Comparison of ENCODE assay signal across 24 cellular contexts in the genomic region with DNA sequence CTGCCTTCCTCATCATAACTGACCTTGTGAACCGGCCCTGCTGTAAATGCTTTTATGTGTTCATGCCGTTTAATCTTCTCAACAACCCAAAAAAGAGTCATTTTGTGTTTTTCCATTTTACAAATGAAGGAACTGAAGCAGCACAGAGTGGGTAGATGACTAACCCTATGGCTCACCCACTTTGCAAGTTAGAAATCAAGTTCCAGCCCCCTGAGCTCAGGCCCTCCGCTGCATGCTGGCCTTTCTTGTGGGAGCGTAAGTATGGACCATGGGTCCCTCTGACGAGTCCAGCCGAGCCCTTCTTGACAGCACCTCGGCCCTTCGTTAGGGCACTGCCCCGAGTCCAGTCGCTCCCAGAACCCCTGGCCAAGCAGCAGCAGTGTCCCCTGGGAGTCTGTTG.
"Had no signal": no experiment of that assay in that cellular context is flagged by ENCODE, and none has a peak within 500 bp of the region (broad histone marks: within the 10 kb centered on the region; RNA-seq: fewer than 3 reads in every experiment).

No MANE protein-coding gene starts in this region.

- H3K4me3 Mint-ChIP-seq: endodermal cell; naive thymus-derived CD8-positive, alpha-beta T cell; neural crest cell; stimulated activated effector memory CD8-positive, alpha-beta T cell treated with anti-CD3 and anti-CD28 coated beads, Interleukin-12 subunit alpha, Interleukin-12 subunit beta, amount 100 ng/mL, for 72 hours; type B pancreatic cell had no signal

- H3K4me2 ChIP-seq: hepatocyte had no signal

- H3K9me3 ChIP-seq: colonic mucosa, pancreas, suprapubic skin, thyroid gland had no signal

- H2AFZ ChIP-seq: hepatocyte had no signal

- H3K27ac Mint-ChIP-seq: endodermal cell; naive thymus-derived CD8-positive, alpha-beta T cell; progenitor cell of endocrine pancreas; stimulated activated effector memory CD8-positive, alpha-beta T cell treated with anti-CD3 and anti-CD28 coated beads, Interleukin-12 subunit alpha, Interleukin-12 subunit beta, amount 100 ng/mL, for 72 hours; type B pancreatic cell had no signal

- H3K27me3 ChIP-seq: colonic mucosa, hepatocyte, pancreas, suprapubic skin, thyroid gland had no signal

- ATAC-seq: left colon; left ventricle myocardium superior; naive thymus-derived CD8-positive, alpha-beta T cell; pancreas; right cardiac atrium; stimulated activated effector memory CD8-positive, alpha-beta T cell treated with anti-CD3 and anti-CD28 coated beads, Interleukin-12 subunit alpha, Interleukin-12 subunit beta, amount 100 ng/mL, for 72 hours; stimulated activated naive CD8-positive, alpha-beta T cell treated with anti-CD3 and anti-CD28 coated beads, Interleukin-15, Interleukin-2, amounts not matched to agents 100 U/mL and 50 U/mL, for 24 hours had no signal

- H3K27ac ChIP-seq: colonic mucosa, hepatocyte, pancreas, suprapubic skin, thyroid gland had no signal

- H3K4me3 ChIP-seq: colonic mucosa, hepatocyte, lung, pancreas, suprapubic skin, thyroid gland had no signal

- DNase-seq: colonic mucosa; dermis blood vessel endothelial cell; endodermal cell; erythroblast; foreskin melanocyte; head of caudate nucleus; left colon; left ventricle myocardium superior; mesendoderm; naive thymus-derived CD8-positive, alpha-beta T cell; nucleus accumbens; stimulated activated CD4-positive, alpha-beta T cell treated with anti-CD3 and anti-CD28 coated beads, Interleukin-4, amount 100 ng/mL, for 1 hour; stimulated activated CD8-positive, alpha-beta memory T cell treated with anti-CD3 and anti-CD28 coated beads, Interleukin-4, amount 100 ng/mL, for 48 hours; stimulated activated naive CD8-positive, alpha-beta T cell treated with anti-CD3 and anti-CD28 coated beads, Interleukin-15, Interleukin-2, amounts not matched to agents 100 U/mL and 50 U/mL, for 24 hours; thyroid gland had no signal

- H3K36me3 Mint-ChIP-seq: naive thymus-derived CD8-positive, alpha-beta T cell; stimulated activated effector memory CD8-positive, alpha-beta T cell treated with anti-CD3 and anti-CD28 coated beads, Interleukin-12 subunit alpha, Interleukin-12 subunit beta, amount 100 ng/mL, for 72 hours had no signal

- H3K36me3 ChIP-seq: colonic mucosa, pancreas, suprapubic skin, thyroid gland had no signal

- H3K9me3 Mint-ChIP-seq: neural crest cell; stimulated activated effector memory CD8-positive, alpha-beta T cell treated with anti-CD3 and anti-CD28 coated beads, Interleukin-12 subunit alpha, Interleukin-12 subunit beta, amount 100 ng/mL, for 72 hours; type B pancreatic cell had no signal

- H3K79me2 ChIP-seq: hepatocyte had no signal

- H3K4me1 ChIP-seq: thyroid gland had no signal

- H3K4me1 Mint-ChIP-seq: stimulated activated effector memory CD8-positive, alpha-beta T cell treated with anti-CD3 and anti-CD28 coated beads, Interleukin-12 subunit alpha, Interleukin-12 subunit beta, amount 100 ng/mL, for 72 hours had no signal
